In the genomic region with DNA sequence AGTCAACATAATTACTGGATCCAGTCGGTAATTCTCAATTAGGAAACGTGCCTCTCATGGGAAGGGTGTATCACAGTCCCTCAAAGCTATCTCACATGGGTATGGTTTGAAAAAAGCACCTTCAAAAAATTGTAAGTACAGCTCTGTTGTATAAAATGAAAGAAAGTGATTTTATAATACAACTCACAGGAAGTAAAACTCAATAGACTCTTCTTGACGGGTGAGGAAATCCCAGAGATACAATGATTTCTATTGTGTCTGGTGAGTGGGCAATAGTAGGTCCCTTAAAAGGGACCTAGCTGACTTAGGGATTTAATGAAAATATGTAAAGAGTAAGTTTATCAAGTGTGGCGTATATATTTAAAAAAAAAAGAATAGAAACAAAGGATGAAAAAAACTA, we compare ENCODE assay signal across 1 cellular context.
TF ChIP-seq lines count a peak whose summit lies in the region.

No MANE protein-coding gene starts in this region.

TF ChIP-seq in endothelial cell of umbilical vein, 7 proteins besides CTCF, POLR2A, EP300 and RAD21:
- TF ChIP-seq FOS (IDR thresholded peaks at IDR 0.05; ENCODE audit: borderline replicate concordance, insufficient read depth, low read length) (no peak), MYC (IDR thresholded peaks at IDR 0.05; ENCODE audit: low read depth, low read length) (no peak), JUN (IDR thresholded peaks at IDR 0.05; ENCODE audit: borderline replicate concordance, insufficient read depth, insufficient read length, low read depth) (no peak), EZH2 (IDR thresholded peaks at IDR 0.05; ENCODE audit: borderline replicate concordance, low read depth, low read length, severe bottlenecking) (no peak), POLR2AphosphoS5 (IDR thresholded peaks at IDR 0.05; ENCODE audit: insufficient read depth, low read depth, low read length) (no peak), GATA2 (IDR thresholded peaks at IDR 0.05; ENCODE audit: insufficient read depth, insufficient read length, low read depth, low read length) (no peak)
- TF ChIP-seq, protein P1, sequence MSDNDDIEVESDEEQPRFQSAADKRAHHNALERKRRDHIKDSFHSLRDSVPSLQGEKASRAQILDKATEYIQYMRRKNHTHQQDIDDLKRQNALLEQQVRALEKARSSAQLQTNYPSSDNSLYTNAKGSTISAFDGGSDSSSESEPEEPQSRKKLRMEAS (IDR thresholded peaks at IDR 0.05; ENCODE audit: insufficient read depth, insufficient read length), result no peak
